1 cellular context compared by ENCODE assay signal in genomic region chr11:117172678-117173421, GRCh38.
A peak's percentile ranks its signal among the peaks of the same experiment; 100 is the strongest.
TF ChIP-seq lines count a peak whose summit lies in the region.

No MANE protein-coding gene starts in this region.

TF ChIP-seq in K562, 482 proteins besides CTCF, POLR2A, EP300 and RAD21 (continued from another document):
- TF ChIP-seq, protein P1, sequence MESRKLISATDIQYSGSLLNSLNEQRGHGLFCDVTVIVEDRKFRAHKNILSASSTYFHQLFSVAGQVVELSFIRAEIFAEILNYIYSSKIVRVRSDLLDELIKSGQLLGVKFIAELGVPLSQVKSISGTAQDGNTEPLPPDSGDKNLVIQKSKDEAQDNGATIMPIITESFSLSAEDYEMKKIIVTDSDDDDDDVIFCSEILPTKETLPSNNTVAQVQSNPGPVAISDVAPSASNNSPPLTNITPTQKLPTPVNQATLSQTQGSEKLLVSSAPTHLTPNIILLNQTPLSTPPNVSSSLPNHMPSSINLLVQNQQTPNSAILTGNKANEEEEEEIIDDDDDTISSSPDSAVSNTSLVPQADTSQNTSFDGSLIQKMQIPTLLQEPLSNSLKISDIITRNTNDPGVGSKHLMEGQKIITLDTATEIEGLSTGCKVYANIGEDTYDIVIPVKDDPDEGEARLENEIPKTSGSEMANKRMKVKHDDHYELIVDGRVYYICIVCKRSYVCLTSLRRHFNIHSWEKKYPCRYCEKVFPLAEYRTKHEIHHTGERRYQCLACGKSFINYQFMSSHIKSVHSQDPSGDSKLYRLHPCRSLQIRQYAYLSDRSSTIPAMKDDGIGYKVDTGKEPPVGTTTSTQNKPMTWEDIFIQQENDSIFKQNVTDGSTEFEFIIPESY (CRISPR knock-in tag; IDR thresholded peaks at IDR 0.05) = no peak
- TF ChIP-seq MIER1 (IDR thresholded peaks at IDR 0.05; ENCODE audit: low read depth) = no peak
- TF ChIP-seq TFAM (CRISPR knock-in tag; conservative IDR thresholded peaks at IDR 0.05) = no peak
- no peak for TF ChIP-seq SMARCB1 (IDR thresholded peaks at IDR 0.05; ENCODE audit: insufficient read length, low read depth)
- TF ChIP-seq ZNF232 (CRISPR knock-in tag; IDR thresholded peaks at IDR 0.05) = no peak
- peak; percentile 72; the same call in 1 of the 2 replicates for TF ChIP-seq HMBOX1 (IDR thresholded peaks at IDR 0.05)
- 0 out of 2 replicates have a peak, but pooled peaks have one; percentile 21 for TF ChIP-seq TAL1 (IDR thresholded peaks at IDR 0.05)
- TF ChIP-seq HMGXB4 (CRISPR knock-in tag; IDR thresholded peaks at IDR 0.05) = no peak
- TF ChIP-seq ZNF551 (CRISPR knock-in tag; IDR thresholded peaks at IDR 0.05) = no peak
- TF ChIP-seq ZNF253 (CRISPR knock-in tag; conservative IDR thresholded peaks at IDR 0.05) = no peak
